ENCODE assay signal across 19 cellular contexts in the genomic region with DNA sequence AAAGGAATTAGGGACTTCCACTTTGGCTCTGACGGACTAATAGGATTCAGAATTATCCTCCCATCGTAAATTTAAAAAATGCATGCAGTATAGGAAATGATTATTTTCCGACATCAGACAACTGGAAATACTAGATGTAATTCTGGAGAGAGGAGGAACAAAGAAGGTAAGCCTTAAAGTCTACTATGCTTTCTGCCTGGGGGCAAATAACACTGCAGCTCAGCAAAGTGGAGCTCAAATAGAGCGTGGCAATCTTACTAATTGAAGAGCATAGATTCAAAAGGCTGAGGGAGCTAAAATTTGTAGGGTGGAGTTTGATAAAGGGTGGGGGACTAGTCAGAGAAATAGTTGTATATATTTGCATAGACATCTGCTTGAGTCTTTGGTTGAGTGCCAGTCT.
"Had no signal": no experiment of that assay in that cellular context is flagged by ENCODE, and none has a peak within 500 bp of the region (broad histone marks: within the 10 kb centered on the region; RNA-seq: fewer than 3 reads in every experiment).

No MANE protein-coding gene starts in this region.

- H3K27me3 ChIP-seq: dorsolateral prefrontal cortex, esophagus squamous epithelium, gastrocnemius medialis, heart right ventricle, left lung had no signal

- DNase-seq: dermis blood vessel endothelial cell; dorsolateral prefrontal cortex; effector CD4-positive, alpha-beta T cell; effector memory CD4-positive, alpha-beta T cell; esophagus squamous epithelium; foreskin melanocyte; gastrocnemius medialis; glutamatergic neuron; head of caudate nucleus; heart right ventricle; hippocampal formation; left cardiac atrium; left lung; left ventricle myocardium superior; lower lobe of right lung; mesenchymal stem cell; mucosa of descending colon; naive B cell had no signal

- H3K36me3 ChIP-seq: lower lobe of right lung had no signal

- H3K4me1 ChIP-seq: gastrocnemius medialis, heart right ventricle, left lung, lower lobe of right lung had no signal

- H3K27ac ChIP-seq: coronary artery, dorsolateral prefrontal cortex, esophagus squamous epithelium, gastrocnemius medialis, heart right ventricle, left lung, lower lobe of right lung had no signal

- H3K9me3 ChIP-seq: esophagus squamous epithelium, gastrocnemius medialis, left lung, mucosa of descending colon had no signal

- H3K4me3 ChIP-seq: coronary artery, dorsolateral prefrontal cortex, esophagus squamous epithelium, gastrocnemius medialis, heart right ventricle, left lung, lower lobe of right lung, mucosa of descending colon had no signal
